In genomic region chr15:67832965-67833503, GRCh38 we compare ENCODE assay signal across 10 cellular contexts. TPM values are rescaled to one million over a fixed set of nuclear protein-coding genes. Genes with fewer than 3 reads are reported as not detected.
DNase-seq lines count a peak whose midpoint lies in the region; ATAC-seq and TF ChIP-seq lines count a peak whose summit lies in the region.
"Had no signal": no experiment of that assay in that cellular context is flagged by ENCODE, and none has a peak within 500 bp of the region (broad histone marks: within the 10 kb centered on the region; RNA-seq: fewer than 3 reads in every experiment).

No MANE protein-coding gene starts in this region.

- no peaks in the 10 kb centered on the region for H3K9me3 ChIP-seq in RWPE2 (ENCODE audit: severe bottlenecking)
- H3K9me3 ChIP-seq in tibial nerve: no peaks in the 10 kb centered on the region

- H3K4me3 Mint-ChIP-seq in T-helper 1 cell treated with Interleukin-12 subunit alpha and Interleukin-12 subunit beta and Interleukin-4 antibody, amounts not matched to agents 30 μg/mL and 1 μg/mL, for 36 hours: peak overlapping the region; percentile 66

- no peak for DNase-seq in T-helper 1 cell
- peak; percentile 65 for DNase-seq in RWPE2 (ENCODE audit: low spot score)
- DNase-seq in epithelial cell of proximal tubule (ENCODE audit: low read depth): no peak
- DNase-seq in retina: peak; percentile 72
- no peak for DNase-seq in tibial nerve (ENCODE audit: low spot score in 2 of 2)
- DNase-seq in NCI-H146 treated with DMSO at 0.1 percent for 48 hours (lab: John Stamatoyannopoulos, UW; ENCODE audit: unreplicated experiment): no peak
- DNase-seq: stimulated activated CD4-positive, alpha-beta T cell treated with anti-CD3 and anti-CD28 coated beads, Interleukin-4, amount 100 ng/mL, for 24 hours had no signal

- no peak for TF ChIP-seq EP300 in tibial nerve (IDR thresholded peaks at IDR 0.05)

- TF ChIP-seq CTCF in RWPE2 (IDR thresholded peaks at IDR 0.05; ENCODE audit: poor library complexity, severe bottlenecking) (no peak), epithelial cell of proximal tubule (conservative IDR thresholded peaks at IDR 0.05; ENCODE audit: low read depth, low read length) (no peak), tibial nerve (IDR thresholded peaks at IDR 0.05) (no peak)

- H3K9me3 Mint-ChIP-seq in T-helper 1 cell treated with Interleukin-12 subunit alpha and Interleukin-12 subunit beta and Interleukin-4 antibody, amounts not matched to agents 30 μg/mL and 1 μg/mL, for 36 hours: no peaks in the 10 kb centered on the region

- H3K27ac Mint-ChIP-seq in T-helper 1 cell treated with Interleukin-12 subunit alpha and Interleukin-12 subunit beta and Interleukin-4 antibody, amounts not matched to agents 30 μg/mL and 1 μg/mL, for 36 hours: peak overlapping the region; percentile 49

- peaks cover 30% of the 10 kb centered on the region for H3K4me1 Mint-ChIP-seq in T-helper 1 cell treated with Interleukin-12 subunit alpha and Interleukin-12 subunit beta and Interleukin-4 antibody, amounts not matched to agents 30 μg/mL and 1 μg/mL, for 36 hours (ENCODE audit: low read depth)

- peaks cover 94% of the 10 kb centered on the region for H3K27me3 Mint-ChIP-seq in T-helper 1 cell treated with Interleukin-12 subunit alpha and Interleukin-12 subunit beta and Interleukin-4 antibody, amounts not matched to agents 30 μg/mL and 1 μg/mL, for 36 hours (ENCODE audit: low read depth)

- H3K27me3 ChIP-seq in RWPE2 (ENCODE audit: insufficient read depth, poor library complexity, severe bottlenecking) (peaks cover 80% of the 10 kb centered on the region), tibial nerve (peaks cover 0 to 82% of the 10 kb centered on the region in 2 donors)

- H3K36me3 ChIP-seq in RWPE2 (ENCODE audit: low read depth) (no peaks in the 10 kb centered on the region), tibial nerve (no peaks in the 10 kb centered on the region)

- ATAC-seq in RWPE2 (ENCODE audit: low read depth) (no peak), HG02852 (IDR thresholded peaks at IDR 0.05; ENCODE audit: unreplicated experiment) (no peak)

- H3K4me3 ChIP-seq in RWPE2 (ENCODE audit: severe bottlenecking) (no peak overlapping the region), epithelial cell of proximal tubule (ENCODE audit: low read depth, low read length) (peak overlapping the region; percentile 30), tibial nerve (peak overlapping the region in 1 of 4 donors; percentile 21)

- H3K36me3 Mint-ChIP-seq in T-helper 1 cell treated with Interleukin-12 subunit alpha and Interleukin-12 subunit beta and Interleukin-4 antibody, amounts not matched to agents 30 μg/mL and 1 μg/mL, for 36 hours (ENCODE audit: low read depth): peaks cover 2% of the 10 kb centered on the region

- WGBS in tibial nerve, 2 donors: 5 to 9% methylated on average over 23 of the region's 23 CpGs

- TF ChIP-seq POLR2A in tibial nerve (IDR thresholded peaks at IDR 0.05): no peak

- H3K4me1 ChIP-seq in RWPE2 (ENCODE audit: insufficient read depth, poor library complexity, severe bottlenecking): no peaks in the 10 kb centered on the region
- peaks cover 0 to 65% (median 44%) of the 10 kb centered on the region in 4 donors for H3K4me1 ChIP-seq in tibial nerve

- H3K27ac ChIP-seq in RWPE2 (ENCODE audit: poor library complexity, severe bottlenecking) (no peak overlapping the region), tibial nerve (no peak overlapping the region)

RNA-seq across cellular contexts. Expression of gene RNU6-1, which starts 6.8 kb away (rescaled TPM):
- total RNA-seq in epithelial cell of proximal tubule (not detected in 2 replicates), tibial nerve (not detected)
- total RNA-seq: aorta had no signal

RNA-seq across cellular contexts. Expression of gene SKOR1, which starts 7.7 kb away (rescaled TPM):
- not detected in 2 replicates for total RNA-seq in epithelial cell of proximal tubule
- total RNA-seq in tibial nerve: 1 to 10 TPM in 1 of 4 donors, under 1 TPM in 3; 0.42 to 1.5 (median 0.82) TPM

Comparison
In these comparisons a context has a peak if more than half of its experiments do, and no peak if none do; other contexts are left out.
1. DNase-seq: peak in RWPE2 (single experiment) and retina (single experiment); none in T-helper 1 cell (0 of 5), epithelial cell of proximal tubule (single experiment), tibial nerve (0 of 2) and NCI-H146 treated with DMSO at 0.1 percent for 48 hours (single experiment).